Comparison of ENCODE assay signal across 1 cellular context in genomic region chr1:179023946-179024345, GRCh38.
TF ChIP-seq lines count a peak whose summit lies in the region.

No MANE protein-coding gene starts in this region.

TF ChIP-seq in GM23338, 12 proteins besides CTCF, POLR2A, EP300 and RAD21 (continued from another document):
- TF ChIP-seq ZNF331 (CRISPR knock-in tag; IDR thresholded peaks at IDR 0.05; ENCODE audit: low read depth) (no peak), EZH2 (IDR thresholded peaks at IDR 0.05; ENCODE audit: low read depth, unreplicated experiment) (no peak), STAT1 (IDR thresholded peaks at IDR 0.05; ENCODE audit: unreplicated experiment) (no peak), JUNB (IDR thresholded peaks at IDR 0.05; ENCODE audit: unreplicated experiment) (no peak), EZH2phosphoT487 (IDR thresholded peaks at IDR 0.05; ENCODE audit: unreplicated experiment) (no peak), ZNF462 (CRISPR knock-in tag; IDR thresholded peaks at IDR 0.05) (no peak), CREB1 (CRISPR knock-in tag; IDR thresholded peaks at IDR 0.05; ENCODE audit: low read depth) (no peak)
